Comparison of ENCODE assay signal across 11 cellular contexts in genomic region chr9:94923333-94924089, GRCh38.
DNase-seq lines count a peak whose midpoint lies in the region; ATAC-seq and TF ChIP-seq lines count a peak whose summit lies in the region.
"Had no signal": no experiment of that assay in that cellular context is flagged by ENCODE, and none has a peak within 500 bp of the region (broad histone marks: within the 10 kb centered on the region; RNA-seq: fewer than 3 reads in every experiment).

No MANE protein-coding gene starts in this region.

- intact Hi-C loops in body of pancreas (cut with DNase I): no loop called here
- intact Hi-C loops in testis (cut with DNase I; ENCODE audit: low total_unique reads): no loop called here
- intact Hi-C loops in posterior vena cava (cut with DNase I): loop anchor here in 1 of 2 donors (5.0 kb wide), 1 partner anchor 1241 kb away; no protein-coding TSS in a partner anchor

- H3K36me3 ChIP-seq in body of pancreas (replicated peaks in 1 of 2; ENCODE audit: insufficient read depth in 1 of 2, low read depth in 2 of 2) (no peaks in the 10 kb centered on the region), mesenchymal stem cell (ENCODE audit: control insufficient read depth in 1 of 2, insufficient read depth in 2 of 2, low read depth in 1 of 2, low read length in 2 of 2) (peaks cover 0 to 25% of the 10 kb centered on the region in 2 experiments), testis (ENCODE audit: low read depth, missing control alignments) (no peaks in the 10 kb centered on the region)
- H3K36me3 ChIP-seq: adrenal gland had no signal

- TF ChIP-seq POLR2A in body of pancreas (IDR thresholded peaks at IDR 0.05) (no peak), testis (IDR thresholded peaks at IDR 0.05) (no peak)

- peak overlapping the region; percentile 32 to 90 for H3K4ac ChIP-seq in mesenchymal stem cell (ENCODE audit: low read depth in 1 of 2, low read length in 2 of 2)

- peak overlapping the region; percentile 78 for H2BK15ac ChIP-seq in mesenchymal stem cell (ENCODE audit: low read depth, poor library complexity, severe bottlenecking)

- H3K27ac ChIP-seq in body of pancreas (peak overlapping the region; percentile 30 to 78 (median 64)), mesenchymal stem cell (ENCODE audit: low read length, poor library complexity, severe bottlenecking) (peak overlapping the region; percentile 100), testis (peak overlapping the region; percentile 63 to 86)

- no peak overlapping the region for H2AFZ ChIP-seq in mesenchymal stem cell (ENCODE audit: low read depth, low read length)

- H3K27me3 ChIP-seq in body of pancreas (no peaks in the 10 kb centered on the region), mesenchymal stem cell (ENCODE audit: control insufficient read depth in 1 of 2, insufficient read depth in 1 of 2, low read length in 2 of 2) (no peaks in the 10 kb centered on the region), testis (no peaks in the 10 kb centered on the region)
- H3K27me3 ChIP-seq: adrenal gland had no signal

- no peak overlapping the region for H3K4me2 ChIP-seq in mesenchymal stem cell (ENCODE audit: low read length, poor library complexity, severe bottlenecking)

- peak overlapping the region; percentile 2 for H2BK5ac ChIP-seq in mesenchymal stem cell (ENCODE audit: low read depth, low read length, poor library complexity, severe bottlenecking)

- peak overlapping the region; percentile 80 to 89 for H3K18ac ChIP-seq in mesenchymal stem cell (ENCODE audit: low read depth in 1 of 2, low read length in 2 of 2)

- DNase-seq in NCI-H446 treated with DMSO at 0.1 percent for 48 hours (lab: John Stamatoyannopoulos, UW) (peak; percentile 11), body of pancreas (no peak), mesenchymal stem cell (no peak), testis (no peak), GM20000 (ENCODE audit: low spot score) (no peak), NCI-H69 (lab: John Stamatoyannopoulos, UW) (no peak), LoVo (ENCODE audit: low spot score) (no peak), posterior vena cava (ENCODE audit: low spot score) (no peak)
- DNase-seq: Caco-2, naive B cell had no signal

- peaks cover 31% of the 10 kb centered on the region for H3K79me1 ChIP-seq in mesenchymal stem cell (replicated peaks; ENCODE audit: low read length, poor library complexity, severe bottlenecking)

- H3K9me3 ChIP-seq in body of pancreas (no peaks in the 10 kb centered on the region), mesenchymal stem cell (ENCODE audit: control insufficient read depth, low read length) (no peaks in the 10 kb centered on the region), testis (no peaks in the 10 kb centered on the region)
- H3K9me3 ChIP-seq: adrenal gland, Caco-2 had no signal

- H3K4me1 ChIP-seq in body of pancreas (peaks cover 25% of the 10 kb centered on the region), mesenchymal stem cell (ENCODE audit: control insufficient read depth, insufficient read depth, low read depth, low read length) (peaks cover 41% of the 10 kb centered on the region), testis (peaks cover 44% of the 10 kb centered on the region)

- peak overlapping the region in 1 of 2 experiments; percentile 53 for H3K14ac ChIP-seq in mesenchymal stem cell (ENCODE audit: low read length in 2 of 2)

- no peak for TF ChIP-seq CTCF in body of pancreas (IDR thresholded peaks at IDR 0.05)
- TF ChIP-seq CTCF in testis (IDR thresholded peaks at IDR 0.05): no peak
- no peak for TF ChIP-seq CTCF in GM20000 (IDR thresholded peaks at IDR 0.05; ENCODE audit: extremely low read depth, missing control alignments)

- H4K8ac ChIP-seq in mesenchymal stem cell (ENCODE audit: low read length): peak overlapping the region; percentile 79

- no peak for ATAC-seq in body of pancreas

- no peak overlapping the region for H3K9ac ChIP-seq in mesenchymal stem cell (ENCODE audit: low read length)

- 69 to 74% methylated on average over 11 of the region's 11 CpGs for WGBS in body of pancreas, 2 donors
- 96% methylated on average over 11 of the region's 11 CpGs for WGBS in mesenchymal stem cell
- WGBS in testis, 2 donors: 84 to 86% methylated on average over 11 of the region's 11 CpGs

- H4K91ac ChIP-seq in mesenchymal stem cell (ENCODE audit: low read length): peak overlapping the region; percentile 71

- H2BK120ac ChIP-seq in mesenchymal stem cell (ENCODE audit: low read depth, low read length): peak overlapping the region; percentile 58

- H2AK5ac ChIP-seq in mesenchymal stem cell (ENCODE audit: low read length, severe bottlenecking): peak overlapping the region; percentile 95

- peak overlapping the region; percentile 86 to 97 for H2BK12ac ChIP-seq in mesenchymal stem cell (ENCODE audit: low read length in 2 of 2)

- H3K23ac ChIP-seq in mesenchymal stem cell (ENCODE audit: low read length in 2 of 2): no peak overlapping the region

- H3K4me3 ChIP-seq in body of pancreas (no peak overlapping the region), mesenchymal stem cell (ENCODE audit: insufficient read depth in 1 of 2, low read depth in 1 of 2, low read length in 2 of 2) (no peak overlapping the region), testis (no peak overlapping the region)
- H3K4me3 ChIP-seq: adrenal gland had no signal
